Comparison of ENCODE assay signal across 3 cellular contexts in the genomic region with DNA sequence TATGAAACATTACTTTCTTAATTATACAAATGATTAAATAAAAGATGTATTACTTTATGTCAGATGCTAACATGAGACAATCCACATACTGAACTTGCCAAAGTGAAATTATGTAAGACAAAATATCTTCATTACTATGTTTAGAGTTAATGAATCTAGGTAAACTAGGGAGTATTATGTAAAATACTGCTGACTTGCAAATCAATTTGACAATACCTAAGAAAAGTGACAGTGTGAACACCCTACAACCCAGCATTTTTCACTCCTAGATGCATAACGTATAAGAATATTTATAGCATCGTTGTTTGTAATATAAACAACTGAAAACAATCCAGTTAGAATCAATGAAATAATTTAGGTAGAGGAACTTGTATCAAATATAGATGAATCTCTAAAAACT.
TF ChIP-seq lines count a peak whose summit lies in the region.

No MANE protein-coding gene starts in this region.

TF ChIP-seq in A549, 52 proteins besides CTCF, POLR2A, EP300 and RAD21 (continued from another document):
- TF ChIP-seq MYC (IDR thresholded peaks at IDR 0.05; ENCODE audit: borderline replicate concordance, low read length), result no peak
- no peak for TF ChIP-seq JUN (IDR thresholded peaks at IDR 0.05)
TF ChIP-seq in A549: peak in this region for 1.

TF ChIP-seq in IMR-90, 13 proteins besides CTCF, POLR2A, EP300 and RAD21 (continued from another document):
- TF ChIP-seq NFE2L2 (IDR thresholded peaks at IDR 0.05; ENCODE audit: low read depth, low read length), result no peak

TF ChIP-seq in K562, 482 proteins besides CTCF, POLR2A, EP300 and RAD21:
- TF ChIP-seq, protein P1, sequence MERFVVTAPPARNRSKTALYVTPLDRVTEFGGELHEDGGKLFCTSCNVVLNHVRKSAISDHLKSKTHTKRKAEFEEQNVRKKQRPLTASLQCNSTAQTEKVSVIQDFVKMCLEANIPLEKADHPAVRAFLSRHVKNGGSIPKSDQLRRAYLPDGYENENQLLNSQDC (CRISPR knock-in tag; IDR thresholded peaks at IDR 0.05), result no peak
- TF ChIP-seq HDAC3 (IDR thresholded peaks at IDR 0.05; ENCODE audit: borderline replicate concordance, partially characterized antibody) (no peak), PTTG1 (tag; IDR thresholded peaks at IDR 0.05; ENCODE audit: low read depth) (no peak), ZNF316 (IDR thresholded peaks at IDR 0.05) (peak; percentile 16; the same call in 1 of the 2 replicates), ZNF431 (CRISPR knock-in tag; IDR thresholded peaks at IDR 0.05) (no peak), MAFF (IDR thresholded peaks at IDR 0.05; ENCODE audit: low read length) (peak; percentile 18; the same call in 1 of the 2 replicates)
